In genomic region chr19:54278571-54279195, GRCh38 we compare ENCODE assay signal across 6 cellular contexts. TPM values are rescaled to one million over a fixed set of nuclear protein-coding genes. Genes with fewer than 3 reads are reported as not detected.
"Had no signal": no experiment of that assay in that cellular context is flagged by ENCODE, and none has a peak within 500 bp of the region (broad histone marks: within the 10 kb centered on the region; RNA-seq: fewer than 3 reads in every experiment).

No MANE protein-coding gene starts in this region.

RNA-seq across cellular contexts. Expression of gene LILRB2, which starts 2.2 kb away (rescaled TPM):
- total RNA-seq: kidney epithelial cell, neural crest cell, occipital lobe, smooth muscle cell had no signal
- polyA plus RNA-seq: naive thymus-derived CD8-positive, alpha-beta T cell; smooth muscle cell had no signal

RNA-seq across cellular contexts. Expression of gene LILRB5, which starts 21.6 kb away (rescaled TPM):
- total RNA-seq: neural crest cell, smooth muscle cell had no signal
- polyA plus RNA-seq: immature natural killer cell; naive thymus-derived CD8-positive, alpha-beta T cell; smooth muscle cell had no signal

RNA-seq across cellular contexts. Expression of gene LILRA5, which starts 34.3 kb away (rescaled TPM):
- total RNA-seq: naive thymus-derived CD8-positive, alpha-beta T cell; neural crest cell; smooth muscle cell had no signal
- polyA plus RNA-seq: smooth muscle cell had no signal

RNA-seq across cellular contexts. Expression of gene LILRA6, which starts 36.1 kb away (rescaled TPM):
- total RNA-seq: kidney epithelial cell, neural crest cell, occipital lobe, smooth muscle cell had no signal
- polyA plus RNA-seq: naive thymus-derived CD8-positive, alpha-beta T cell; smooth muscle cell had no signal

RNA-seq across cellular contexts. Expression of gene LILRB3, which starts 55.9 kb away (rescaled TPM):
- total RNA-seq: neural crest cell, occipital lobe, smooth muscle cell had no signal
- polyA plus RNA-seq: naive thymus-derived CD8-positive, alpha-beta T cell had no signal
